27 cellular contexts compared by ENCODE assay signal in the genomic region with DNA sequence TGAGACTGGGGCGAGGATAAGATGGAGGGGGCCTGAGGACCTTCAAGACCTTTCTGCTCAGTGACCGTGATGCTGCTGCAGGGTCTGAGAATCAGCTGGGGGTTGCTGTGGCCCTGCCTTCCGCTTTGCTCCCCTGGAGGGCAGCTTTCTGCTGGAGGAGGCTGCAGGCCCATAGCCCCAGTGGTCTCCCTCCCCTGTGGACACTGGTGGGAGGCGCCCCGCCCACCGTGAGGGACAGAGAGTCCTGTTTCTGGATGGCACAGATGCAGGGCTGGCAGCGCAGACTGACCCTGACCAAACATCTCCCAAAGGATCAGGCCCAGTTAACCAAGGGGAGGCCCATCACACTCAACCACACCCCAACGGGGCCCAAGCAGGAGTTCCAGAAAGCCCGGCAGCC. TPM values are rescaled to one million over a fixed set of nuclear protein-coding genes. Genes with fewer than 3 reads are reported as not detected.
DNase-seq lines count a peak whose midpoint lies in the region; ATAC-seq, FAIRE-seq and TF ChIP-seq lines count a peak whose summit lies in the region.
"Had no signal": no experiment of that assay in that cellular context is flagged by ENCODE, and none has a peak within 500 bp of the region (broad histone marks: within the 10 kb centered on the region; RNA-seq: fewer than 3 reads in every experiment).

No MANE protein-coding gene starts in this region.

- peak overlapping the region; percentile 52 to 54 for H3K27ac ChIP-seq in breast epithelium
- H3K27ac ChIP-seq in GM12878 (ENCODE audit: control insufficient read depth, insufficient read depth) = no peak overlapping the region
- H3K27ac ChIP-seq in neural progenitor cell = no peak overlapping the region

- 28% methylated on average over 9 of the region's 9 CpGs for WGBS in GM12878 (ENCODE audit: insufficient coverage, insufficient replicate concordance, low lambda C conversion rate, missing lambda C conversion rate)

- no peaks in the 10 kb centered on the region for H4K20me1 ChIP-seq in GM12878 (ENCODE audit: control insufficient read depth, insufficient read depth)
- peaks cover 2% of the 10 kb centered on the region for H4K20me1 ChIP-seq in neural progenitor cell (ENCODE audit: low read depth)

- H3K4me3 Mint-ChIP-seq in MCF 10A (ENCODE audit: unreplicated experiment) (no peak overlapping the region), neural progenitor cell (no peak overlapping the region)
- no peak overlapping the region for H3K4me3 Mint-ChIP-seq in activated CD8-positive, alpha-beta T cell treated with anti-CD3 and anti-CD28 coated beads, Interleukin-2, amount 10 ng/mL, durations not matched to agents 7 days and 5 days

- in situ Hi-C loops in GM12878 (cut with MboI) = no loop called here

- DNase-seq in breast epithelium (ENCODE audit: low spot score in 2 of 2) (no peak), MCF 10A (ENCODE audit: unreplicated experiment) (no peak), GM12878 (ENCODE audit: low read depth, low spot score) (no peak), neural progenitor cell (ENCODE audit: low spot score) (no peak), dermis blood vessel endothelial cell (no peak)
- DNase-seq in activated CD8-positive, alpha-beta T cell treated with anti-CD3 and anti-CD28 coated beads, Interleukin-2, amount 10 ng/mL, durations not matched to agents 7 days and 5 days = no peak
- DNase-seq: 8988T, ACHN, Calu3, DMS79 treated with DMSO at 0.1 percent for 48 hours, GF-D8, HCEC 1CT, KG1, NCI-H1048, NCI-H1417, NCI-H1694, NCI-H2081, NCI-H2227 treated with DMSO at 0.1 percent for 48 hours, NCI-H526 treated with DMSO at 0.1 percent for 48 hours, SIG-M5, SK-N-SH had no signal

- no peak overlapping the region for H3K4me3 ChIP-seq in breast epithelium
- no peak overlapping the region for H3K4me3 ChIP-seq in GM12878
- no peak overlapping the region for H3K4me3 ChIP-seq in neural progenitor cell

- CTCF ChIA-PET in MCF 10A (lab: Yijun Ruan, JAX) (interaction anchor here (0.8 kb wide), 1 partner anchor 205 kb away, joined by 3 read pairs; no protein-coding TSS in a partner anchor), GM12878 (lab: Yijun Ruan, JAX) (no interaction called here)
- CTCF ChIA-PET in activated CD8-positive, alpha-beta T cell treated with anti-CD3 and anti-CD28 coated beads, Interleukin-2, amount 10 ng/mL, durations not matched to agents 7 days and 5 days (lab: Charles Lee) = no interaction called here

- no peak for FAIRE-seq in GM12878 (lab: Jason Lieb, UNC)
- FAIRE-seq: GM12892, GM19239, H1, HTR-8/SVneo, RCC 7860 had no signal

- TF ChIP-seq RAD21 in GM12878 (IDR thresholded peaks at IDR 0.05; ENCODE audit: insufficient read depth, low read depth, low read length) = no peak

- H3K4me1 Mint-ChIP-seq in MCF 10A (ENCODE audit: insufficient read depth, unreplicated experiment) (no peaks in the 10 kb centered on the region), neural progenitor cell (peaks cover 8% of the 10 kb centered on the region)
- H3K4me1 Mint-ChIP-seq in activated CD8-positive, alpha-beta T cell treated with anti-CD3 and anti-CD28 coated beads, Interleukin-2, amount 10 ng/mL, durations not matched to agents 7 days and 5 days (ENCODE audit: low read depth) = peaks cover 18% of the 10 kb centered on the region

- H3F3A ChIP-seq in neural progenitor cell (ENCODE audit: low read depth) = no peaks in the 10 kb centered on the region

- intact Hi-C loops in breast epithelium (cut with DNase I; ENCODE audit: low total_unique reads) (no loop called here), MCF 10A (cut with micrococcal nuclease) (no loop called here), GM12878 (cut with micrococcal nuclease; ENCODE audit: unreplicated experiment) (no loop called here)

- no peaks in the 10 kb centered on the region for H3K9me3 Mint-ChIP-seq in MCF 10A (ENCODE audit: unreplicated experiment)
- peaks cover 3% of the 10 kb centered on the region for H3K9me3 Mint-ChIP-seq in neural progenitor cell
- no peaks in the 10 kb centered on the region for H3K9me3 Mint-ChIP-seq in activated CD8-positive, alpha-beta T cell treated with anti-CD3 and anti-CD28 coated beads, Interleukin-2, amount 10 ng/mL, durations not matched to agents 7 days and 5 days (ENCODE audit: insufficient read depth)

- TF ChIP-seq POLR2A in breast epithelium (IDR thresholded peaks at IDR 0.05) (no peak), GM12878 (IDR thresholded peaks at IDR 0.05; ENCODE audit: low read depth, low read length) (no peak)

- H2AFZ ChIP-seq in GM12878 (ENCODE audit: control insufficient read depth, low read depth, low read length) = peak overlapping the region; percentile 28
- H2AFZ ChIP-seq in neural progenitor cell (replicated peaks) = no peak overlapping the region

- peaks cover 9% of the 10 kb centered on the region for H3K27me3 Mint-ChIP-seq in MCF 10A (ENCODE audit: insufficient read depth, unreplicated experiment)
- H3K27me3 Mint-ChIP-seq in neural progenitor cell (ENCODE audit: insufficient read depth, low read depth) = peaks cover 11% of the 10 kb centered on the region
- H3K27me3 Mint-ChIP-seq in activated CD8-positive, alpha-beta T cell treated with anti-CD3 and anti-CD28 coated beads, Interleukin-2, amount 10 ng/mL, durations not matched to agents 7 days and 5 days (ENCODE audit: low read depth) = peaks cover 19% of the 10 kb centered on the region

- H3K79me2 ChIP-seq in GM12878 (ENCODE audit: control insufficient read depth, insufficient read depth, low read length) (no peaks in the 10 kb centered on the region), neural progenitor cell (ENCODE audit: low read depth) (no peaks in the 10 kb centered on the region)

- POLR2A ChIA-PET in MCF 10A (lab: Yijun Ruan, JAX) (no interaction called here), GM12878 (lab: Charles Lee) (no interaction called here)
- POLR2A ChIA-PET in activated CD8-positive, alpha-beta T cell treated with anti-CD3 and anti-CD28 coated beads, Interleukin-2, amount 10 ng/mL, durations not matched to agents 7 days and 5 days (lab: Charles Lee) = no interaction called here

- SMC1A ChIA-PET in GM12878 (lab: Charles Lee; ENCODE audit: uncharacterized antibody, unreplicated experiment) = no interaction called here

- H3K36me3 ChIP-seq in breast epithelium (no peaks in the 10 kb centered on the region), GM12878 (ENCODE audit: control insufficient read depth in 2 of 2, insufficient read depth in 2 of 2, low read length in 1 of 2) (no peaks in the 10 kb centered on the region), neural progenitor cell (no peaks in the 10 kb centered on the region)

- TF ChIP-seq EP300 in GM12878 (IDR thresholded peaks at IDR 0.05; ENCODE audit: borderline replicate concordance in 1 of 2, control insufficient read depth in 1 of 2, low read depth in 2 of 2, low read length in 2 of 2) = no peak

- no peak overlapping the region for H3K9ac ChIP-seq in GM12878 (ENCODE audit: control insufficient read depth, insufficient read depth, low read length)
- no peak overlapping the region for H3K9ac ChIP-seq in neural progenitor cell
- H3K9ac ChIP-seq: SK-N-SH had no signal

- no peaks in the 10 kb centered on the region for H3K4me1 ChIP-seq in breast epithelium
- peaks cover 4% of the 10 kb centered on the region; the same call in 1 of the 2 replicates for H3K4me1 ChIP-seq in GM12878 (ENCODE audit: control insufficient read depth, insufficient read depth, low read length)
- peaks cover 3% of the 10 kb centered on the region for H3K4me1 ChIP-seq in neural progenitor cell

- no peaks in the 10 kb centered on the region for H3K9me3 ChIP-seq in breast epithelium
- H3K9me3 ChIP-seq in GM12878 (replicated peaks; ENCODE audit: control insufficient read depth, insufficient read depth, low read length) = no peaks in the 10 kb centered on the region
- H3K9me3 ChIP-seq in neural progenitor cell (ENCODE audit: low read depth) = no peaks in the 10 kb centered on the region
- H3K9me3 ChIP-seq: SK-N-SH had no signal

- BruUV-seq in MCF 10A (replicated peaks; lab: Mats Ljungman, UMichigan) = no TSS peak
- BruUV-seq in GM12878 (replicated peaks; lab: Mats Ljungman, UMichigan) = no TSS peak

- H3K36me3 Mint-ChIP-seq in MCF 10A (ENCODE audit: insufficient read depth, unreplicated experiment) = no peaks in the 10 kb centered on the region
- H3K36me3 Mint-ChIP-seq in neural progenitor cell = no peaks in the 10 kb centered on the region
- no peaks in the 10 kb centered on the region for H3K36me3 Mint-ChIP-seq in activated CD8-positive, alpha-beta T cell treated with anti-CD3 and anti-CD28 coated beads, Interleukin-2, amount 10 ng/mL, durations not matched to agents 7 days and 5 days (ENCODE audit: low read depth)

- RAD21 ChIA-PET in GM12878 (lab: Charles Lee; ENCODE audit: unreplicated experiment) = no interaction called here

- H3K27ac Mint-ChIP-seq in MCF 10A (ENCODE audit: low read depth, unreplicated experiment) = no peak overlapping the region
- peak overlapping the region; percentile 29 for H3K27ac Mint-ChIP-seq in neural progenitor cell
- no peak overlapping the region for H3K27ac Mint-ChIP-seq in activated CD8-positive, alpha-beta T cell treated with anti-CD3 and anti-CD28 coated beads, Interleukin-2, amount 10 ng/mL, durations not matched to agents 7 days and 5 days

- H3K27me3 ChIP-seq in breast epithelium (no peaks in the 10 kb centered on the region), GM12878 (replicated peaks in 1 of 2; ENCODE audit: control insufficient read depth in 2 of 2, insufficient read depth in 2 of 2, low read length in 1 of 2) (no peaks in the 10 kb centered on the region; a peak in 2 of 4 replicates), neural progenitor cell (no peaks in the 10 kb centered on the region)

- ATAC-seq in GM12878 = no peak
- ATAC-seq in GM18519 (IDR thresholded peaks at IDR 0.05; ENCODE audit: low FRiP score, unreplicated experiment) = no peak
- no peak for ATAC-seq in activated CD8-positive, alpha-beta T cell treated with anti-CD3 and anti-CD28 coated beads, Interleukin-2, amount 10 ng/mL, durations not matched to agents 7 days and 5 days

- no peak for TF ChIP-seq CTCF in breast epithelium (IDR thresholded peaks at IDR 0.05)
- no peak for TF ChIP-seq CTCF in MCF 10A (IDR thresholded peaks at IDR 0.05; ENCODE audit: unreplicated experiment)
- no peak for TF ChIP-seq CTCF in GM12878 (IDR thresholded peaks at IDR 0.05 in 2 of 3, conservative IDR thresholded peaks at IDR 0.05 in 1 of 3; ENCODE audit: control insufficient read depth in 2 of 3, extremely low read depth in 1 of 3, insufficient read depth in 1 of 3, low read depth in 3 of 3, low read length in 3 of 3)
- TF ChIP-seq CTCF in neural progenitor cell (IDR thresholded peaks at IDR 0.05) = no peak

- H3K4me2 ChIP-seq in GM12878 (ENCODE audit: control insufficient read depth, insufficient read depth) = no peak overlapping the region
- no peak overlapping the region for H3K4me2 ChIP-seq in neural progenitor cell
- H3K4me2 ChIP-seq: SK-N-SH had no signal

RNA-seq across cellular contexts. Expression of gene PLB1, which starts 42.8 kb away (rescaled TPM):
- 10 to 100 TPM in 1 of 3 donors, 1 to 10 TPM in 2; 5.6 to 11.9 (median 8.8) TPM for total RNA-seq in breast epithelium
- 0.91 and 1.8 TPM in 2 replicates for total RNA-seq in MCF 10A (2022)
- 0.67 and 0.88 TPM in 2 replicates for total RNA-seq in GM12878 (2013; cell fraction: nucleolus; rRNA removed)
- 0.45 and 0.76 TPM in 2 replicates for total RNA-seq in GM12878 (2014; rRNA removed)
- total RNA-seq in GM12878 (2014; rRNA removed; fragmentation: Illumina TruSeq; extraction: Trizol) = 0.49 and 0.64 TPM in 2 replicates
- total RNA-seq in GM12878 (2021) = 0.21 and 0.36 TPM in 2 replicates
- not detected for polyA plus RNA-seq in GM12878 (2011; ENCODE audit: low read depth)
- 0.04 TPM in 1 of 2 replicates, not detected in the other for polyA plus RNA-seq in GM12878 (2011; rRNA removed)
- not detected in 2 replicates for polyA plus RNA-seq in GM12878 (2011; cell fraction: cytosol; rRNA removed)
- 0.09 and 0.19 TPM in 2 replicates for polyA plus RNA-seq in GM12878 (2011; cell fraction: nucleus; rRNA removed)
- 0.37 and 0.39 TPM in 2 replicates for polyA plus RNA-seq in GM12878 (2012)
- polyA plus RNA-seq in GM12878 (2014; fragmentation: Illumina TruSeq; extraction: Trizol) = 0.32 and 0.60 TPM in 2 replicates
- under 1 TPM; 0.03 to 0.11 TPM for polyA plus RNA-seq in GM12878 (2014; fragmentation: Nextera tagmentation; extraction: Ambion mirVana)
- polyA plus RNA-seq in GM12878 (2014; rRNA removed) = 0.20 and 0.24 TPM in 2 replicates
- polyA plus RNA-seq in GM12878 (2016; fragmentation: Nextera tagmentation; extraction: Ambion mirVana) = under 1 TPM; 0.09 to 0.36 TPM
- 0.15 TPM in 1 of 2 replicates, not detected in the other for polyA minus RNA-seq in GM12878 (2011; rRNA and poly(A)+ RNA removed)
- not detected in 2 replicates for polyA minus RNA-seq in GM12878 (2011; cell fraction: cytosol; rRNA and poly(A)+ RNA removed)
- not detected in 2 replicates for polyA minus RNA-seq in GM12878 (2011; cell fraction: nucleus; rRNA and poly(A)+ RNA removed)
- total RNA-seq in neural progenitor cell (ENCODE audit: low replicate concordance) = 0.12 TPM in 1 of 2 replicates, not detected in the other
- 0.05 and 1.0 TPM in 2 replicates for total RNA-seq in dermis blood vessel endothelial cell
- 1 to 10 TPM; 1.0 to 1.4 TPM for total RNA-seq in activated CD8-positive, alpha-beta T cell treated with anti-CD3 and anti-CD28 coated beads, Interleukin-2, amount 10 ng/mL, durations not matched to agents 7 days and 5 days

Comparison
In these comparisons a context has a peak if more than half of its experiments do, and no peak if none do; other contexts are left out.
1. H3K27ac ChIP-seq: peak in breast epithelium (2 of 2); none in GM12878 (single experiment) and neural progenitor cell (single experiment).